1 cellular context compared by ENCODE assay signal in the genomic region with DNA sequence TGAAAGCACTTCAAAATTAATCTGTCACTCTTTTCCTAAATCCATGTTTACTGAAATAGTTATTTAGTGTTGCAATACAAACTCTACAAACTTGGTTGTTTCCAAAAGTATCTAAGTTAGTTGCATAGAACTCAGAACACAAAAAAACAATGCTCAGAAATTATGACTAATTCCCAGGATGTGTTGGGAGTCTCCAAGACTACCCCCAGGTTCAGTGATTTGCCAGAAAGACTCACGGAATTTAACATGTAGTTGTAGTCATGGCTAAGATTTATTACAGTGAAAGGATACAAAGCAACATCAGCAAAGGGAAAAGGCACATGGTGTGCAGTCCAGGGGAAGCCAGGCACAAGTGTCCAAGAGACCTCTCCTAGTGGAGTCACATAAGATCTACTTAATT.
TF ChIP-seq lines count a peak whose summit lies in the region.

No MANE protein-coding gene starts in this region.

TF ChIP-seq in GM23338, 12 proteins besides CTCF, POLR2A, EP300 and RAD21 (continued from another document):
- no peak for TF ChIP-seq REST (IDR thresholded peaks at IDR 0.05; ENCODE audit: unreplicated experiment)
- TF ChIP-seq STAT1 (IDR thresholded peaks at IDR 0.05; ENCODE audit: unreplicated experiment), result no peak
- TF ChIP-seq POLR2AphosphoS5 (IDR thresholded peaks at IDR 0.05; ENCODE audit: low read depth), result no peak
TF ChIP-seq in GM23338: peak in this region for 0.
